9 cellular contexts compared by ENCODE assay signal in the genomic region with DNA sequence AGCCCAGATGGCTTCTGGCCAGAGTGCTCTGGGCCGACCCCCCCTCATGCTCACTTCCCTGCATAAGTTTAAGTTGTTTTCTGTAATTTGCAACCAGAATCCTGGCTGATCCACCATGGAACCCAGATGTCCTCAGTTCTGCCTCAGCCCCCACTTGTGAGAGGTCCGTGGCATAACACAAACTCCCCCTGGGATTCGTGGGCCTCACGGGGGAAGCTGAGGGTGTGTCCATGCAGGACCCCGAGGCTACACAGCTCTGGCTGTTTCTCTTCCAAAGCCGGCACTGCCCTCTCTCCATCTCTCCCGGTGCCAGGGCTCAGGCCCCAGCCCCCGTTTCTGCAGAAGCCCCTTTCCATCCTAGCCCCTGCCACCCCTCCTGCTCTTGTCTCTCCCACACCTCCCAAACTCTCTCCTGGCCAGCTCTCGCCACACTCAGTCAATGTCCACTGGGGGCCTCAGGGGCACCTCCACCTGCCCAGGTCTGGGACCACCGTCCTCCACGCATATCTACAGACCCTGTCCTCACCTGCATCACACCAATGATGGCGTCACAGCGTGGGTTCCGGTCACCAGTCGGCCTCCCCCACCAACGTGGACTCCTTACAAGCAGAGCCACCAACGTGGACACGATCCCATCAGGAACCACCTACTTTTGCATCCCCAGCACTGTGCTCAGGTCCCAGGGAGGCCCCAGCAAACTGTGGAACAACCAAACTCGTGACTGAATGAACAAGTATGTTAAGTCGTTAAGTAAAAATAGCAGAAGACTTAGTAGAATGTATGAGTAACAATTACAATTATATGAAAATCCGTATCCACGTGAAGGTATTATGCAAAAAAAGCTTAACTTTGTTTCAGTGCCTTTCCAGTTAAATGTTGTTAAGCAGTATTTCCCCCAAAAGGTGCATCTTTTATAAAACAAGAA. TPM values are rescaled to one million over a fixed set of nuclear protein-coding genes. Genes with fewer than 3 reads are reported as not detected.
DNase-seq lines count a peak whose midpoint lies in the region; ATAC-seq and TF ChIP-seq lines count a peak whose summit lies in the region.
"Had no signal": no experiment of that assay in that cellular context is flagged by ENCODE, and none has a peak within 500 bp of the region (broad histone marks: within the 10 kb centered on the region; RNA-seq: fewer than 3 reads in every experiment).

No MANE protein-coding gene starts in this region.

- no peak for TF ChIP-seq EP300 in upper lobe of left lung (IDR thresholded peaks at IDR 0.05)

- POLR2A ChIA-PET in IMR-90 (lab: Charles Lee; ENCODE audit: unreplicated experiment) (no interaction called here), HEK293T (lab: Yijun Ruan, JAX) (no interaction called here)

- peaks cover 43% of the 10 kb centered on the region for H3K9me1 ChIP-seq in IMR-90 (ENCODE audit: insufficient read depth, low read length)

- peaks cover 89% of the 10 kb centered on the region for H4K20me1 ChIP-seq in IMR-90 (ENCODE audit: insufficient read depth, low read length)

- H2BK20ac ChIP-seq in IMR-90 (ENCODE audit: low read depth, low read length): peak overlapping the region; percentile 88

- H3K14ac ChIP-seq in IMR-90 (replicated peaks; ENCODE audit: low read depth, low read length): peak overlapping the region; percentile 94

- peak overlapping the region; percentile 64 to 76 (median 72) for H3K27ac Mint-ChIP-seq in nephron

- peak overlapping the region; percentile 94 for H4K91ac ChIP-seq in IMR-90 (ENCODE audit: insufficient read depth, low read depth, low read length)

- H3K27me3 ChIP-seq in IMR-90 (ENCODE audit: control insufficient read depth, insufficient read depth, low read length) (no peaks in the 10 kb centered on the region), esophagus squamous epithelium (no peaks in the 10 kb centered on the region), upper lobe of left lung (no peaks in the 10 kb centered on the region)
- H3K27me3 ChIP-seq: testis had no signal

- H3K4me3 ChIP-seq in IMR-90 (ENCODE audit: insufficient read depth, low read depth, low read length): peak overlapping the region; percentile 15; the same call in 1 of the 2 replicates
- peak overlapping the region in 3 of 4 donors; percentile 28 to 57 (median 29) for H3K4me3 ChIP-seq in esophagus squamous epithelium
- no peak overlapping the region for H3K4me3 ChIP-seq in upper lobe of left lung
- H3K4me3 ChIP-seq: testis had no signal

- no TSS peak for BruUV-seq in IMR-90 (replicated peaks; lab: Mats Ljungman, UMichigan)

- WGBS in IMR-90 (ENCODE audit: extremely low coverage in 2 of 2, insufficient read length in 1 of 2), 2 experiments: 38% methylated on average over 5 of the region's 22 CpGs; no CpG with 5 or more reads in 1 of the 2 experiments
- WGBS in esophagus squamous epithelium, 2 donors: 66 to 72% methylated on average over 9 to 21 of the region's 22 CpGs
- WGBS in upper lobe of left lung, 2 donors: 81% methylated on average over 22 of the region's 22 CpGs

- H3K4me1 ChIP-seq in IMR-90 (ENCODE audit: control insufficient read depth, insufficient read depth, low read length) (peaks cover 23% of the 10 kb centered on the region), esophagus squamous epithelium (peaks cover 4 to 32% (median 5%) of the 10 kb centered on the region in 3 donors), upper lobe of left lung (peaks cover 0 to 22% (median 13%) of the 10 kb centered on the region in 4 donors)

- H3K36me3 ChIP-seq in IMR-90 (ENCODE audit: control insufficient read depth, insufficient read depth, low read length): no peaks in the 10 kb centered on the region
- no peaks in the 10 kb centered on the region for H3K36me3 ChIP-seq in esophagus squamous epithelium
- no peaks in the 10 kb centered on the region for H3K36me3 ChIP-seq in upper lobe of left lung

- 0 out of 2 replicates have a peak, but pooled peaks have one; percentile 20 for TF ChIP-seq POLR2A in IMR-90 (IDR thresholded peaks at IDR 0.05; ENCODE audit: low read depth, low read length)
- no peak for TF ChIP-seq POLR2A in esophagus squamous epithelium (IDR thresholded peaks at IDR 0.05)
- TF ChIP-seq POLR2A in upper lobe of left lung (IDR thresholded peaks at IDR 0.05): no peak
- TF ChIP-seq POLR2A in erythroblast (IDR thresholded peaks at IDR 0.05; ENCODE audit: low read length): no peak

- CTCF ChIA-PET in IMR-90 (lab: Yijun Ruan, JAX) (no interaction called here), HEK293T (lab: Yijun Ruan, JAX) (no interaction called here)

- peak overlapping the region; percentile 95 for H2BK120ac ChIP-seq in IMR-90 (ENCODE audit: low read depth, low read length)

- peak overlapping the region; percentile 77 for H4K5ac ChIP-seq in IMR-90 (ENCODE audit: low read depth, low read length)

- peak overlapping the region; percentile 53; the same call in 1 of the 2 replicates for H3K56ac ChIP-seq in IMR-90 (ENCODE audit: extremely low read depth, insufficient read depth, low read length)

- dilution Hi-C loops in IMR-90 (cut with HindIII; ENCODE audit: low sequenced_read_pairs, unreplicated experiment): no loop called here

- peak; percentile 36 for ATAC-seq in IMR-90 (ENCODE audit: low read depth)
- ATAC-seq in upper lobe of left lung (ENCODE audit: low FRiP score in 2 of 2): peak; percentile 13 to 38
- no peak for ATAC-seq in GM18867 (IDR thresholded peaks at IDR 0.05; ENCODE audit: unreplicated experiment)

- H2BK15ac ChIP-seq in IMR-90 (ENCODE audit: low read depth, low read length): peak overlapping the region; percentile 93; the same call in 2 of the 3 replicates

- H3K9me3 Mint-ChIP-seq in nephron: no peaks in the 10 kb centered on the region

- H3K4me1 Mint-ChIP-seq in nephron: peaks cover 38% of the 10 kb centered on the region

- peak overlapping the region; percentile 99 for H2AK5ac ChIP-seq in IMR-90 (ENCODE audit: low read depth, low read length)

- peak overlapping the region; percentile 86 for H3K27ac ChIP-seq in IMR-90 (ENCODE audit: insufficient read depth, low read length)
- H3K27ac ChIP-seq in esophagus squamous epithelium: peak overlapping the region; percentile 51 to 86 (median 82)
- no peak overlapping the region for H3K27ac ChIP-seq in upper lobe of left lung

- DNase-seq in IMR-90: peak; percentile 78
- no peak for DNase-seq in esophagus squamous epithelium (lab: John Stamatoyannopoulos, UW)
- peak in 1 of 2 donors; percentile 35 for DNase-seq in upper lobe of left lung
- no peak for DNase-seq in erythroblast (lab: John Stamatoyannopoulos, UW)
- DNase-seq in HEK293T (ENCODE audit: extremely low spot score): no peak
- DNase-seq: occipital lobe, testis had no signal

- H3K4ac ChIP-seq in IMR-90 (ENCODE audit: low read depth, low read length): peak overlapping the region; percentile 95

- no peak overlapping the region for H3K4me3 Mint-ChIP-seq in nephron

- H2AK9ac ChIP-seq in IMR-90 (replicated peaks; ENCODE audit: low read depth, low read length, poor library complexity): peak overlapping the region; percentile 98

- TF ChIP-seq CTCF in IMR-90 (conservative IDR thresholded peaks at IDR 0.05; ENCODE audit: low read depth, low read length): no peak
- no peak for TF ChIP-seq CTCF in esophagus squamous epithelium (IDR thresholded peaks at IDR 0.05)
- no peak for TF ChIP-seq CTCF in nephron (IDR thresholded peaks at IDR 0.05; ENCODE audit: unreplicated experiment in 3 of 3)
- no peak for TF ChIP-seq CTCF in upper lobe of left lung (IDR thresholded peaks at IDR 0.05)

- in situ Hi-C loops in IMR-90 (cut with MboI; ENCODE audit: low sequenced_read_pairs): no loop called here

- H3K79me1 ChIP-seq in IMR-90 (ENCODE audit: low read depth in 1 of 2, low read length in 2 of 2): peaks cover 36 to 90% of the 10 kb centered on the region in 2 experiments

- H3K4me2 ChIP-seq in IMR-90 (ENCODE audit: low read depth, low read length): peak overlapping the region; percentile 79

- H3K18ac ChIP-seq in IMR-90 (ENCODE audit: low read depth, low read length): peak overlapping the region; percentile 82

- H3K9me3 ChIP-seq in IMR-90 (ENCODE audit: control insufficient read depth, insufficient read depth, low read length): no peaks in the 10 kb centered on the region
- H3K9me3 ChIP-seq in esophagus squamous epithelium: no peaks in the 10 kb centered on the region
- H3K9me3 ChIP-seq in upper lobe of left lung: no peaks in the 10 kb centered on the region
- H3K9me3 ChIP-seq: testis had no signal

- peak overlapping the region; percentile 71 to 86 for H4K8ac ChIP-seq in IMR-90 (ENCODE audit: low read depth in 2 of 2, low read length in 2 of 2)

- H3K23ac ChIP-seq in IMR-90 (ENCODE audit: low read depth, low read length): peak overlapping the region; percentile 83

- peak overlapping the region; percentile 97 for H2BK5ac ChIP-seq in IMR-90 (ENCODE audit: low read depth, low read length, poor library complexity, severe bottlenecking)

- TF ChIP-seq RAD21 in IMR-90 (IDR thresholded peaks at IDR 0.05; ENCODE audit: low read length): no peak

- peak overlapping the region; percentile 83 for H2AFZ ChIP-seq in IMR-90 (replicated peaks; ENCODE audit: low read length, poor library complexity)

- peak overlapping the region; percentile 54 for H3K9ac ChIP-seq in IMR-90 (ENCODE audit: low read depth, low read length)

- no peaks in the 10 kb centered on the region for H3K36me3 Mint-ChIP-seq in nephron (ENCODE audit: low read depth)

- no peaks in the 10 kb centered on the region for H3K27me3 Mint-ChIP-seq in nephron (ENCODE audit: low read depth)

- intact Hi-C loops in IMR-90 (cut with micrococcal nuclease) (no loop called here), esophagus squamous epithelium (cut with DNase I) (no loop called here)

TF ChIP-seq in IMR-90, 13 proteins besides CTCF, POLR2A, EP300 and RAD21 (continues in another document):
- TF ChIP-seq SMC3 (IDR thresholded peaks at IDR 0.05; ENCODE audit: low read depth, low read length): no peak
- TF ChIP-seq BHLHE40 (IDR thresholded peaks at IDR 0.05; ENCODE audit: low read depth, low read length): peak; percentile 54

TF ChIP-seq in HEK293T, 16 proteins besides CTCF, POLR2A, EP300 and RAD21:
- TF ChIP-seq L3MBTL2 (conservative IDR thresholded peaks at IDR 0.05) (no peak), LEF1 (IDR thresholded peaks at IDR 0.05; ENCODE audit: borderline replicate concordance) (no peak), SUZ12 (IDR thresholded peaks at IDR 0.05) (no peak), CTBP1 (IDR thresholded peaks at IDR 0.05; ENCODE audit: borderline replicate concordance) (no peak), FOXK2 (IDR thresholded peaks at IDR 0.05) (no peak)

RNA-seq across cellular contexts. Expression of a gene that starts 38.5 kb away (rescaled TPM):
- total RNA-seq in IMR-90 (2012; rRNA removed) (8.6 and 9.2 TPM in 2 replicates), esophagus squamous epithelium (10 to 100 TPM in 1 of 4 donors, 1 to 10 TPM in 3; 2.4 to 14.9 (median 6.1) TPM), upper lobe of left lung (10 to 100 TPM; 11.6 to 32.5 (median 14.7) TPM)
- 16.1 and 17.3 TPM in 2 replicates for polyA plus RNA-seq in IMR-90 (2012; rRNA removed)
- polyA plus RNA-seq in IMR-90 (2012; cell fraction: cytosol; rRNA removed): 13.9 and 16.8 TPM in 2 replicates
- 21.1 and 22.2 TPM in 2 replicates for polyA plus RNA-seq in IMR-90 (2012; cell fraction: nucleus; rRNA removed; ENCODE audit: low replicate concordance)

Comparison
In these comparisons a context has a peak if more than half of its experiments do, and no peak if none do; other contexts are left out.
1. H3K27ac ChIP-seq: peak in IMR-90 (single experiment) and esophagus squamous epithelium (4 of 4); none in upper lobe of left lung (0 of 4).
2. H3K4me3 ChIP-seq: peak in IMR-90 (single experiment) and esophagus squamous epithelium (3 of 4); none in upper lobe of left lung (0 of 4).